ENCODE assay signal across 19 cellular contexts in genomic region chr7:88090233-88090632, GRCh38.
"Had no signal": no experiment of that assay in that cellular context is flagged by ENCODE, and none has a peak within 500 bp of the region (broad histone marks: within the 10 kb centered on the region; RNA-seq: fewer than 3 reads in every experiment).

No MANE protein-coding gene starts in this region.

- H3K36me3 Mint-ChIP-seq: stimulated activated memory B cell treated with anti-CD40 and anti-IgM and Interleukin-4, amounts not matched to agents 10 μg/mL and 1 μg/mL and 100 μg/mL, for 72 hours had no signal

- H3K27ac ChIP-seq: ascending aorta, epithelial cell of prostate, vagina had no signal

- H3K4me3 Mint-ChIP-seq: activated CD4-positive, alpha-beta T cell treated with anti-CD3 and anti-CD28 coated beads, Interleukin-2, amount 10 ng/mL, durations not matched to agents 24 days and 14 days; activated CD8-positive, alpha-beta T cell treated with anti-CD3 and anti-CD28 coated beads, Interleukin-2, amount 10 ng/mL, durations not matched to agents 7 days and 5 days; activated naive CD8-positive, alpha-beta T cell treated with anti-CD3 and anti-CD28 coated beads, Interleukin-2, amount 50 U/mL, for 24 hours; stimulated activated memory B cell treated with anti-CD40 and anti-IgM and Interleukin-4, amounts not matched to agents 10 μg/mL and 1 μg/mL and 100 μg/mL, for 72 hours had no signal

- H3K27ac Mint-ChIP-seq: activated CD4-positive, alpha-beta T cell treated with anti-CD3 and anti-CD28 coated beads, Interleukin-2, amount 10 ng/mL, durations not matched to agents 24 days and 14 days; activated CD8-positive, alpha-beta T cell treated with anti-CD3 and anti-CD28 coated beads, Interleukin-2, amount 10 ng/mL, durations not matched to agents 7 days and 5 days; activated naive CD8-positive, alpha-beta T cell treated with anti-CD3 and anti-CD28 coated beads, Interleukin-2, amount 50 U/mL, for 24 hours; stimulated activated memory B cell treated with anti-CD40 and anti-IgM and Interleukin-4, amounts not matched to agents 10 μg/mL and 1 μg/mL and 100 μg/mL, for 72 hours had no signal

- H3K36me3 ChIP-seq: ascending aorta, heart left ventricle, thyroid gland, vagina had no signal

- H3K4me1 ChIP-seq: ascending aorta had no signal

- ATAC-seq: activated CD8-positive, alpha-beta T cell treated with anti-CD3 and anti-CD28 coated beads, Interleukin-2, amount 10 ng/mL, durations not matched to agents 7 days and 5 days; activated naive CD8-positive, alpha-beta T cell treated with anti-CD3 and anti-CD28 coated beads, Interleukin-2, amount 50 U/mL, for 24 hours; left colon; stimulated activated memory B cell treated with anti-CD40 and anti-IgM and Interleukin-4, amounts not matched to agents 10 μg/mL and 1 μg/mL and 100 μg/mL, for 72 hours had no signal

- H3K4me3 ChIP-seq: ascending aorta, thyroid gland, vagina had no signal

- H3K4me1 Mint-ChIP-seq: activated CD4-positive, alpha-beta T cell treated with anti-CD3 and anti-CD28 coated beads, Interleukin-2, amount 10 ng/mL, durations not matched to agents 24 days and 14 days; stimulated activated memory B cell treated with anti-CD40 and anti-IgM and Interleukin-4, amounts not matched to agents 10 μg/mL and 1 μg/mL and 100 μg/mL, for 72 hours had no signal

- H3K27me3 ChIP-seq: ascending aorta, heart left ventricle, thyroid gland, vagina had no signal

- H3K9me3 Mint-ChIP-seq: activated CD4-positive, alpha-beta T cell treated with anti-CD3 and anti-CD28 coated beads, Interleukin-2, amount 10 ng/mL, durations not matched to agents 24 days and 14 days; activated naive CD8-positive, alpha-beta T cell treated with anti-CD3 and anti-CD28 coated beads, Interleukin-2, amount 50 U/mL, for 24 hours; nephron; stimulated activated memory B cell treated with anti-CD40 and anti-IgM and Interleukin-4, amounts not matched to agents 10 μg/mL and 1 μg/mL and 100 μg/mL, for 72 hours had no signal

- DNase-seq: activated CD4-positive, alpha-beta T cell treated with anti-CD3 and anti-CD28 coated beads, Interleukin-2, amount 10 ng/mL, durations not matched to agents 24 days and 14 days; activated CD4-positive, CD25-positive, alpha-beta regulatory T cell; activated CD8-positive, alpha-beta memory T cell treated with anti-CD3 and anti-CD28 coated beads, Interleukin-2, amount 50 U/mL, for 4 hours; activated CD8-positive, alpha-beta T cell treated with anti-CD3 and anti-CD28 coated beads, Interleukin-2, amount 10 ng/mL, durations not matched to agents 7 days and 5 days; activated naive CD4-positive, alpha-beta T cell; activated naive CD8-positive, alpha-beta T cell treated with anti-CD3 and anti-CD28 coated beads, Interleukin-2, amount 50 U/mL, for 24 hours; dermis blood vessel endothelial cell; foreskin melanocyte; heart left ventricle; left colon; mesendoderm; retina; stimulated activated CD4-positive, alpha-beta T cell treated with anti-CD3 and anti-CD28 coated beads, Interleukin-2, amount 100 ng/mL, for 48 hours; thyroid gland had no signal

- H3K27me3 Mint-ChIP-seq: activated naive CD8-positive, alpha-beta T cell treated with anti-CD3 and anti-CD28 coated beads, Interleukin-2, amount 50 U/mL, for 24 hours had no signal

- H3K9me3 ChIP-seq: ascending aorta, heart left ventricle, thyroid gland, vagina had no signal
